In the genomic region with DNA sequence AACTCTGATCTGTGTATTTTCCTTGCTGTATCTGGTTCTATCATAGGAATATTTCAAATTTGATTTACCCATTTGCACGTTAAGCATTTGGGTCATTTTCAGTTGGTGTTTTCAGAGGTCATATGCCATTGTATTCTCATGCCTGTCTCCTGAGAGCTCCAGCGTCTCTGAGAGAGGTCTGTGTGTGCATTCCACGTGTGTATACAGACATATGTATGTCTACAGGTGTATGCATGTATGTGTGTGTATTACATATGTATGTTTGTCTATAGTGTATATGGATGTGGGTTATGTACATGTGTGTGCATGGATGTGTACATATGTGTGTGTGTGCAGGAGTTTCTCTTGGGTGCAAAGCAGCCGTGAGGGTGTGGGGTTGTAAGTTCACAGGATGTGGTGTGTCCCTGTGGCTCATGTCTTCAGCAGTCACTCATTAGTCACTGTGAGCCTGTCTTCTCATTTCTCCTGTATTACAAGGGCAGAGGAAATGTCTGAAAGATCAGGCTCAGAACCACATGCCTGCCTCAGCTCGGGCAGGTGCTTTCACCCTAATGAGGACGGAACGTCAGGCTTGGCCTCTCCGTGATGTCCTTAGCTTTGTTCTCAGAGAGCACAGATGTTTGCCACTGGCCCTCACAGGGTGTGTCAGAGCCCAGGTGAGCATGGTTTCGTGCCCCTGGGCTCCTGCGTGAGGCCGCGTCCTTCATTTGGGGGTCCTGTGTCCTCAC, we compare ENCODE assay signal across 8 cellular contexts.
DNase-seq lines count a peak whose midpoint lies in the region; ATAC-seq lines count a peak whose summit lies in the region.

No MANE protein-coding gene starts in this region.

- peaks cover 4% of the 10 kb centered on the region for H3K36me3 Mint-ChIP-seq in T-helper 2 cell treated with Interferon-gamma antibody and Interleukin-4, amounts not matched to agents 5 μg/mL and 100 μg/mL, for 36 hours (ENCODE audit: low read depth)
- H3K36me3 Mint-ChIP-seq in effector memory CD8-positive, alpha-beta T cell (ENCODE audit: insufficient read depth), result peaks cover 1% of the 10 kb centered on the region

- H3K4me1 Mint-ChIP-seq in T-helper 2 cell treated with Interferon-gamma antibody and Interleukin-4, amounts not matched to agents 5 μg/mL and 100 μg/mL, for 36 hours (ENCODE audit: low read depth), result peaks cover 12% of the 10 kb centered on the region
- H3K4me1 Mint-ChIP-seq in effector memory CD8-positive, alpha-beta T cell (ENCODE audit: low read depth in 2 of 2), result peaks cover 18 to 21% of the 10 kb centered on the region in 2 donors

- peak overlapping the region; percentile 32 for H3K4me3 Mint-ChIP-seq in T-helper 2 cell treated with Interferon-gamma antibody and Interleukin-4, amounts not matched to agents 5 μg/mL and 100 μg/mL, for 36 hours
- H3K4me3 Mint-ChIP-seq in effector memory CD8-positive, alpha-beta T cell, result peak overlapping the region in 1 of 2 donors; percentile 12

- H3K27ac Mint-ChIP-seq in T-helper 2 cell treated with Interferon-gamma antibody and Interleukin-4, amounts not matched to agents 5 μg/mL and 100 μg/mL, for 36 hours, result peak overlapping the region; percentile 55
- peak overlapping the region in 1 of 2 donors; percentile 71 for H3K27ac Mint-ChIP-seq in effector memory CD8-positive, alpha-beta T cell

- DNase-seq in COLO668 (lab: John Stamatoyannopoulos, UW; ENCODE audit: unreplicated experiment) (peak; percentile 4), HUDEP-2 (lab: John Stamatoyannopoulos, UW; ENCODE audit: unreplicated experiment in 76 of 76) (no peak), GM19240 (ENCODE audit: insufficient read length, low spot score) (no peak), NCI-H2029 (lab: John Stamatoyannopoulos, UW) (no peak)
- DNase-seq in T-helper 2 cell treated with Interferon-gamma antibody and Interleukin-4, amounts not matched to agents 5 μg/mL and 100 μg/mL, for 36 hours (ENCODE audit: low spot score), result peak; percentile 48
- peak in 1 of 3 experiments; percentile 14 for DNase-seq in effector memory CD8-positive, alpha-beta T cell
- peak; percentile 6 to 29 for DNase-seq in stimulated activated CD4-positive, alpha-beta T cell treated with anti-CD3 and anti-CD28 coated beads, Interleukin-2, amount 100 ng/mL, for 48 hours

- H3K27me3 Mint-ChIP-seq in T-helper 2 cell treated with Interferon-gamma antibody and Interleukin-4, amounts not matched to agents 5 μg/mL and 100 μg/mL, for 36 hours (ENCODE audit: low read depth), result no peaks in the 10 kb centered on the region
- H3K27me3 Mint-ChIP-seq in effector memory CD8-positive, alpha-beta T cell, result no peaks in the 10 kb centered on the region

- no peaks in the 10 kb centered on the region for H3K9me3 Mint-ChIP-seq in T-helper 2 cell treated with Interferon-gamma antibody and Interleukin-4, amounts not matched to agents 5 μg/mL and 100 μg/mL, for 36 hours
- no peaks in the 10 kb centered on the region for H3K9me3 Mint-ChIP-seq in effector memory CD8-positive, alpha-beta T cell

- ATAC-seq in HG02678 (IDR thresholded peaks at IDR 0.05; ENCODE audit: unreplicated experiment), result peak; percentile 80
- ATAC-seq in effector memory CD8-positive, alpha-beta T cell (replicated peaks), result peak; percentile 95

Comparison
In these comparisons a context has a peak if more than half of its experiments do, and no peak if none do; other contexts are left out.
1. DNase-seq: peak in COLO668 (single experiment), T-helper 2 cell treated with Interferon-gamma antibody and Interleukin-4, amounts not matched to agents 5 μg/mL and 100 μg/mL, for 36 hours (single experiment) and stimulated activated CD4-positive, alpha-beta T cell treated with anti-CD3 and anti-CD28 coated beads, Interleukin-2, amount 100 ng/mL, for 48 hours (2 of 2); none in HUDEP-2 (0 of 76), GM19240 (single experiment) and NCI-H2029 (single experiment).